In the genomic region with DNA sequence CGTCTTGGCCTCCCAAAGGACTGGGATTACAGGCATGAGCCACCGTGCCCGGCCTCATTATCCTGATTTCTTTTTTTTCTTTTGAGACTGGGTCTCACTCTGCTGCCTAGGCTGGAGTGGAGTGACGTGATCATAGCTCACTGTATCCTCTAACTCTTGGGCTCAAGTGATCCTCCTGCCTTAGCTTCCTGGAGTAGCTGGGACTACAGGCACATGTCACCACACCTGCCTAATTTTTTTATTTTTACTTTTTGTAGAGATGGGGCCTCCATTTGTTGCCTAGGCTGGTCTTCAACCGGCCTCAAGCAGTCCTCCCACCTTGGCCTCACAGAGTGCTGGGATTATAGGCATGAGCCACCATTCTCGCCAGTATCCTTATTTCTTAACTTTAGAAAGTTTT, we compare ENCODE assay signal across 21 cellular contexts. TPM values are rescaled to one million over a fixed set of nuclear protein-coding genes. Genes with fewer than 3 reads are reported as not detected.
DNase-seq lines count a peak whose midpoint lies in the region; ATAC-seq, FAIRE-seq and TF ChIP-seq lines count a peak whose summit lies in the region.
"Had no signal": no experiment of that assay in that cellular context is flagged by ENCODE, and none has a peak within 500 bp of the region (broad histone marks: within the 10 kb centered on the region; RNA-seq: fewer than 3 reads in every experiment).

No MANE protein-coding gene starts in this region.

- H3K36me3 ChIP-seq in HepG2 (replicated peaks in 1 of 2; ENCODE audit: control insufficient read depth in 1 of 2, insufficient read depth in 2 of 2, low read length in 2 of 2) = peaks cover 0 to 5% of the 10 kb centered on the region in 2 experiments; a peak in 2 of 5 replicates
- H3K36me3 ChIP-seq in right lobe of liver = peaks cover 0 to 4% (median 0%) of the 10 kb centered on the region in 4 donors
- no peaks in the 10 kb centered on the region for H3K36me3 ChIP-seq in upper lobe of right lung
- H3K36me3 ChIP-seq: brain microvascular endothelial cell, prostate gland, thyroid gland had no signal

- peaks cover 8% of the 10 kb centered on the region for H3K79me1 ChIP-seq in H9 (ENCODE audit: insufficient read depth, low read depth, low read length, poor library complexity, severe bottlenecking)

- H3K23me2 ChIP-seq in H9 (ENCODE audit: insufficient read length, low read depth, low read length, poor library complexity, severe bottlenecking) = peaks cover 15% of the 10 kb centered on the region

- in situ Hi-C loops in HepG2 (cut with HindIII; ENCODE audit: extremely low pct_ligation_motif_present, low pct_unique_long_range_greater_than_20kb) = loop anchor here (10.0 kb wide), 1 partner anchor 48 kb away; no protein-coding TSS in a partner anchor

- peaks cover 80% of the 10 kb centered on the region for H3K79me2 ChIP-seq in HepG2 (ENCODE audit: insufficient read depth, low read length)
- H3K79me2 ChIP-seq in H9 (ENCODE audit: insufficient read depth, low read length) = peaks cover 21% of the 10 kb centered on the region; the same call in 1 of the 2 replicates

- H4K91ac ChIP-seq in H9 (ENCODE audit: insufficient read length, low read depth, low read length) = no peak overlapping the region

- H3K9ac ChIP-seq in HepG2 (ENCODE audit: insufficient read depth, low read depth, low read length) = peak overlapping the region; percentile 14; the same call in 1 of the 2 replicates
- H3K9ac ChIP-seq in H9 (ENCODE audit: extremely low read depth, insufficient read length, low read length) = no peak overlapping the region

- peaks cover 32% of the 10 kb centered on the region for H3K36me3 Mint-ChIP-seq in activated CD8-positive, alpha-beta T cell treated with anti-CD3 and anti-CD28 coated beads, Interleukin-2, amount 10 ng/mL, durations not matched to agents 7 days and 5 days (ENCODE audit: low read depth)
- H3K36me3 Mint-ChIP-seq in natural killer cell = no peaks in the 10 kb centered on the region
- peaks cover 0 to 3% (median 0%) of the 10 kb centered on the region in 3 experiments; a peak in 3 of 7 replicates for H3K36me3 Mint-ChIP-seq in H9 (ENCODE audit: insufficient read depth in 1 of 3, low read depth in 3 of 3)

- no peaks in the 10 kb centered on the region; a peak in 1 of 5 replicates for H3K27me3 ChIP-seq in HepG2 (ENCODE audit: control insufficient read depth in 1 of 2, insufficient read depth in 2 of 2, low read length in 2 of 2)
- H3K27me3 ChIP-seq in right lobe of liver = no peaks in the 10 kb centered on the region
- no peaks in the 10 kb centered on the region for H3K27me3 ChIP-seq in upper lobe of right lung
- H3K27me3 ChIP-seq in H9 (ENCODE audit: insufficient read depth, low read length) = no peaks in the 10 kb centered on the region
- H3K27me3 ChIP-seq: brain microvascular endothelial cell, thyroid gland had no signal

- peaks cover 46% of the 10 kb centered on the region for H3K4me1 Mint-ChIP-seq in activated CD8-positive, alpha-beta T cell treated with anti-CD3 and anti-CD28 coated beads, Interleukin-2, amount 10 ng/mL, durations not matched to agents 7 days and 5 days (ENCODE audit: low read depth)
- H3K4me1 Mint-ChIP-seq in natural killer cell (peaks cover 57 to 60% of the 10 kb centered on the region in 2 donors), H9 (peaks cover 18 to 23% of the 10 kb centered on the region in 2 experiments)

- H3K4me1 ChIP-seq in HepG2 (ENCODE audit: insufficient read depth, low read length) = peaks cover 68% of the 10 kb centered on the region
- peaks cover 0 to 31% (median 4%) of the 10 kb centered on the region in 4 donors for H3K4me1 ChIP-seq in right lobe of liver
- peaks cover 39% of the 10 kb centered on the region for H3K4me1 ChIP-seq in upper lobe of right lung
- peaks cover 3% of the 10 kb centered on the region for H3K4me1 ChIP-seq in H9 (ENCODE audit: insufficient read depth, low read length)
- H3K4me1 ChIP-seq: prostate gland had no signal

- H3K4me3 Mint-ChIP-seq in activated CD8-positive, alpha-beta T cell treated with anti-CD3 and anti-CD28 coated beads, Interleukin-2, amount 10 ng/mL, durations not matched to agents 7 days and 5 days = peak overlapping the region; percentile 50
- H3K4me3 Mint-ChIP-seq in natural killer cell (peak overlapping the region; percentile 77), H9 (0 out of 5 replicates have a peak overlapping the region, but pooled peaks of 1 of the 2 experiments have one; percentile 14)

- H2AFZ ChIP-seq in HepG2 (ENCODE audit: low read length) (no peak overlapping the region), H9 (ENCODE audit: low read length) (no peak overlapping the region)

- H3K27ac ChIP-seq in HepG2 (ENCODE audit: extremely low read length, insufficient read depth, low read length) (peak overlapping the region; percentile 11), right lobe of liver (no peak overlapping the region), upper lobe of right lung (no peak overlapping the region), H9 (ENCODE audit: insufficient read length, low read depth, low read length) (no peak overlapping the region)
- H3K27ac ChIP-seq: brain microvascular endothelial cell, RWPE1, thyroid gland had no signal

- H3K27ac Mint-ChIP-seq in activated CD8-positive, alpha-beta T cell treated with anti-CD3 and anti-CD28 coated beads, Interleukin-2, amount 10 ng/mL, durations not matched to agents 7 days and 5 days = no peak overlapping the region
- H3K27ac Mint-ChIP-seq in natural killer cell = peak overlapping the region; percentile 69 to 78
- no peak overlapping the region; a peak in 1 of 7 replicates for H3K27ac Mint-ChIP-seq in H9
- H3K27ac Mint-ChIP-seq: activated T-helper 2 cell treated with anti-CD3 and anti-CD28 coated beads, Interferon-gamma antibody, Interleukin-2, Interleukin-4, amounts not matched to agents 10 μg/mL and 5 μg/mL and 100 μg/mL, durations not matched to agents 14 hours and 24 hours and 36 hours had no signal

- TF ChIP-seq POLR2A in HepG2 (IDR thresholded peaks at IDR 0.05; ENCODE audit: insufficient read depth in 1 of 2, low read depth in 2 of 2, low read length in 2 of 2) (no peak), right lobe of liver (IDR thresholded peaks at IDR 0.05) (no peak)

- no peak overlapping the region for H3K4ac ChIP-seq in H9 (ENCODE audit: low read depth, low read length)

- no peak overlapping the region for H2BK5ac ChIP-seq in H9 (ENCODE audit: insufficient read length, low read length)

- no peak overlapping the region for H3K23ac ChIP-seq in H9 (ENCODE audit: insufficient read length, low read depth, low read length)

- no TSS peak for BruUV-seq in HepG2 (replicated peaks; lab: Mats Ljungman, UMichigan)

- intact Hi-C loops in HepG2 (cut with micrococcal nuclease; ENCODE audit: unreplicated experiment) = no loop called here
- intact Hi-C loops in right lobe of liver (cut with DNase I) = no loop called here
- intact Hi-C loops in natural killer cell (cut with micrococcal nuclease) = loop anchor here (5.0 kb wide), 1 partner anchor 111 kb away; a partner anchor contains a TSS
- intact Hi-C loops in upper lobe of right lung (cut with DNase I) = no loop called here

- no peaks in the 10 kb centered on the region for H3K27me3 Mint-ChIP-seq in activated CD8-positive, alpha-beta T cell treated with anti-CD3 and anti-CD28 coated beads, Interleukin-2, amount 10 ng/mL, durations not matched to agents 7 days and 5 days (ENCODE audit: low read depth)
- H3K27me3 Mint-ChIP-seq in natural killer cell (ENCODE audit: low read depth in 2 of 2) = no peaks in the 10 kb centered on the region
- peaks cover 3% of the 10 kb centered on the region; the same call in 1 of the 2 replicates for H3K27me3 Mint-ChIP-seq in H9 (ENCODE audit: low read depth)

- CTCF ChIA-PET in HepG2 (lab: Yijun Ruan, JAX; ENCODE audit: low intra/inter-chr PET ratio, low total read pairs) = no interaction called here
- CTCF ChIA-PET in activated CD8-positive, alpha-beta T cell treated with anti-CD3 and anti-CD28 coated beads, Interleukin-2, amount 10 ng/mL, durations not matched to agents 7 days and 5 days (lab: Charles Lee) = interaction anchor here (1.2 to 3.9 kb wide), 4 partner anchors 11 to 132 kb away, joined by 3 to 31 read pairs (median 16); a partner anchor contains a TSS

- H2AK5ac ChIP-seq in H9 (ENCODE audit: insufficient read length, low read length) = no peak overlapping the region

- no peak overlapping the region for H3T11ph ChIP-seq in H9 (ENCODE audit: low read length)

- H2BK15ac ChIP-seq in H9 (ENCODE audit: low read depth, low read length) = no peak overlapping the region

- H3K56ac ChIP-seq in H9 (ENCODE audit: insufficient read length, low read depth, low read length) = no peak overlapping the region

- H3K9me3 Mint-ChIP-seq in activated CD8-positive, alpha-beta T cell treated with anti-CD3 and anti-CD28 coated beads, Interleukin-2, amount 10 ng/mL, durations not matched to agents 7 days and 5 days (ENCODE audit: insufficient read depth) = no peaks in the 10 kb centered on the region
- H3K9me3 Mint-ChIP-seq in natural killer cell (no peaks in the 10 kb centered on the region), H9 (no peaks in the 10 kb centered on the region; a peak in 1 of 5 replicates)
- H3K9me3 Mint-ChIP-seq: activated T-helper 2 cell treated with anti-CD3 and anti-CD28 coated beads, Interferon-gamma antibody, Interleukin-2, Interleukin-4, amounts not matched to agents 10 μg/mL and 5 μg/mL and 100 μg/mL, durations not matched to agents 14 hours and 24 hours and 36 hours had no signal

- 83% methylated on average over 6 of the region's 6 CpGs for WGBS in HepG2 (ENCODE audit: low lambda C conversion rate)
- WGBS in right lobe of liver (ENCODE audit: insufficient coverage, low coverage, low lambda C conversion rate, missing lambda C conversion rate) = 88% methylated on average over 4 of the region's 6 CpGs
- WGBS in H9 (ENCODE audit: extremely low coverage, insufficient read length, low lambda C conversion rate) = no CpG with 5 or more reads among the region's 6 CpGs

- TF ChIP-seq CTCF in HepG2 (CRISPR knock-in tag; IDR thresholded peaks at IDR 0.05) (no peak), right lobe of liver (IDR thresholded peaks at IDR 0.05) (no peak), natural killer cell (IDR thresholded peaks at IDR 0.05) (no peak), upper lobe of right lung (IDR thresholded peaks at IDR 0.05) (no peak), H9 (conservative IDR thresholded peaks at IDR 0.05) (no peak)

- no peak overlapping the region for H4K8ac ChIP-seq in H9 (replicated peaks; ENCODE audit: insufficient read length, low read depth, low read length)

- H4K5ac ChIP-seq in H9 (ENCODE audit: insufficient read length, low read depth, low read length) = no peak overlapping the region

- no peak overlapping the region for H2BK20ac ChIP-seq in H9 (ENCODE audit: low read depth, low read length, poor library complexity, severe bottlenecking)

- no peak for ATAC-seq in HepG2
- ATAC-seq in right lobe of liver = no peak
- no peak for ATAC-seq in activated CD8-positive, alpha-beta T cell treated with anti-CD3 and anti-CD28 coated beads, Interleukin-2, amount 10 ng/mL, durations not matched to agents 7 days and 5 days
- ATAC-seq in natural killer cell = no peak
- no peak for ATAC-seq in upper lobe of right lung
- no peak for ATAC-seq in GM18498 (IDR thresholded peaks at IDR 0.05; ENCODE audit: unreplicated experiment)
- ATAC-seq: mucosa of descending colon had no signal

- H3K4me2 ChIP-seq in HepG2 (ENCODE audit: low read depth, low read length) = peak overlapping the region; percentile 49
- no peak overlapping the region for H3K4me2 ChIP-seq in H9 (ENCODE audit: insufficient read depth, insufficient read length, low read length)

- no peaks in the 10 kb centered on the region for H3K9me3 ChIP-seq in HepG2 (ENCODE audit: low read length)
- H3K9me3 ChIP-seq in right lobe of liver = no peaks in the 10 kb centered on the region
- no peaks in the 10 kb centered on the region for H3K9me3 ChIP-seq in upper lobe of right lung
- no peaks in the 10 kb centered on the region for H3K9me3 ChIP-seq in H9 (ENCODE audit: control insufficient read depth, low read depth, low read length)
- H3K9me3 ChIP-seq: mucosa of descending colon, prostate gland, thyroid gland had no signal

- POLR2A ChIA-PET in HepG2 (lab: Yijun Ruan, JAX) = interaction anchor here (1.3 kb wide), 1 partner anchor 10 kb away, joined by 5 read pairs; no protein-coding TSS in a partner anchor
- POLR2A ChIA-PET in activated CD8-positive, alpha-beta T cell treated with anti-CD3 and anti-CD28 coated beads, Interleukin-2, amount 10 ng/mL, durations not matched to agents 7 days and 5 days (lab: Charles Lee) = no interaction called here

- no peak overlapping the region for H3K14ac ChIP-seq in H9 (ENCODE audit: insufficient read depth, low read length)

- peaks cover 22% of the 10 kb centered on the region for H4K20me1 ChIP-seq in HepG2 (ENCODE audit: insufficient read depth, low read length)
- peaks cover 3% of the 10 kb centered on the region for H4K20me1 ChIP-seq in H9 (ENCODE audit: control insufficient read depth, insufficient read depth, insufficient read length)

- TF ChIP-seq EP300 in HepG2 (IDR thresholded peaks at IDR 0.05; ENCODE audit: low read depth in 2 of 2, low read length in 2 of 2) = no peak
- TF ChIP-seq EP300 in HepG2 (CRISPR knock-in tag; IDR thresholded peaks at IDR 0.05; ENCODE audit: borderline replicate concordance) = no peak

- TF ChIP-seq RAD21 in HepG2 (CRISPR knock-in tag; IDR thresholded peaks at IDR 0.05) = no peak

- H3K4me3 ChIP-seq in HepG2 (replicated peaks in 1 of 3; ENCODE audit: insufficient read depth in 1 of 3, low read depth in 2 of 3, low read length in 3 of 3) = peak overlapping the region in 2 of 3 experiments; percentile 8 to 17; a peak in 1 of 6 replicates
- H3K4me3 ChIP-seq in right lobe of liver = no peak overlapping the region
- no peak overlapping the region for H3K4me3 ChIP-seq in upper lobe of right lung
- H3K4me3 ChIP-seq: mucosa of descending colon, prostate gland, thyroid gland had no signal

- no peak for FAIRE-seq in HepG2 (lab: Jason Lieb, UNC)
- FAIRE-seq: H54 had no signal

- no peak overlapping the region for H3K18ac ChIP-seq in H9 (ENCODE audit: insufficient read length, low read depth, low read length)

- H2BK12ac ChIP-seq in H9 (ENCODE audit: insufficient read length, low read depth, low read length) = no peak overlapping the region

- H2BK120ac ChIP-seq in H9 (ENCODE audit: low read depth, low read length, poor library complexity, severe bottlenecking) = no peak overlapping the region

- DNase-seq in HepG2 (ENCODE audit: low spot score) = no peak
- DNase-seq in right lobe of liver = no peak
- DNase-seq in activated CD8-positive, alpha-beta T cell treated with anti-CD3 and anti-CD28 coated beads, Interleukin-2, amount 10 ng/mL, durations not matched to agents 7 days and 5 days = no peak
- DNase-seq in natural killer cell = no peak
- no peak for DNase-seq in upper lobe of right lung
- no peak for DNase-seq in H9
- no peak for DNase-seq in NCI-H2196 treated with DMSO at 0.1 percent for 48 hours (lab: John Stamatoyannopoulos, UW; ENCODE audit: unreplicated experiment)
- DNase-seq: activated CD4-positive, CD25-positive, alpha-beta regulatory T cell treated with anti-CD3 and anti-CD28 coated beads, Interleukin-2, amount 50 U/mL, for 72 hours; brain microvascular endothelial cell; DMS79 treated with DMSO at 0.1 percent for 48 hours; hippocampal formation; mucosa of descending colon; NCI-H1092 treated with DMSO at 0.1 percent for 48 hours; stimulated activated CD4-positive, alpha-beta T cell treated with anti-CD3 and anti-CD28 coated beads, Interleukin-15, amount 100 ng/mL, for 24 hours; SW 1271; thyroid gland had no signal

RNA-seq across cellular contexts. Expression of a gene that starts 3.5 kb away (rescaled TPM):
- total RNA-seq in HepG2 (2016; rRNA removed; fragmentation: Illumina TruSeq; extraction: Trizol) (32.8 and 36.0 TPM in 2 replicates), right lobe of liver (10 to 100 TPM in 1 of 6 experiments, 1 to 10 TPM in 5; 7.2 to 13.2 (median 9.3) TPM), natural killer cell (10 to 100 TPM; 37.5 to 48.7 (median 44.4) TPM), upper lobe of right lung (13.3 TPM), H9 (2021) (12.4 and 13.0 TPM in 2 replicates)
- total RNA-seq in HepG2 (2016; cell fraction: cytosol; rRNA removed; fragmentation: Illumina TruSeq; extraction: Trizol; ENCODE audit: low read depth) = 2.9 and 4.3 TPM in 2 replicates
- total RNA-seq in HepG2 (2016; cell fraction: insoluble cytoplasmic fraction; rRNA removed; fragmentation: Illumina TruSeq; extraction: Trizol) = 32.0 and 35.5 TPM in 2 replicates
- 13.6 and 15.7 TPM in 2 replicates for total RNA-seq in HepG2 (2016; cell fraction: membrane; rRNA removed; fragmentation: Illumina TruSeq; extraction: Trizol)
- total RNA-seq in HepG2 (2016; cell fraction: nucleus; rRNA removed; fragmentation: Illumina TruSeq; extraction: Trizol) = 27.7 and 32.7 TPM in 2 replicates
- 12.0 and 15.0 TPM in 2 replicates for polyA plus RNA-seq in HepG2 (2011; rRNA removed)
- polyA plus RNA-seq in HepG2 (2011; cell fraction: cytosol; rRNA removed) = 6.2 and 9.6 TPM in 2 replicates
- polyA plus RNA-seq in HepG2 (2011; cell fraction: nucleus; rRNA removed) = 7.0 and 7.5 TPM in 2 replicates
- 12.9 and 15.1 TPM in 2 replicates for polyA plus RNA-seq in HepG2 (2012)
- polyA plus RNA-seq in HepG2 (2016; cell fraction: cytosol; fragmentation: Illumina TruSeq; extraction: Trizol; ENCODE audit: low read depth) = 0.93 and 0.94 TPM in 2 replicates
- 29.7 and 32.3 TPM in 2 replicates for polyA plus RNA-seq in HepG2 (2016; cell fraction: insoluble cytoplasmic fraction; fragmentation: Illumina TruSeq; extraction: Trizol; ENCODE audit: low read depth)
- 5.3 and 6.4 TPM in 2 replicates for polyA plus RNA-seq in HepG2 (2016; cell fraction: membrane; fragmentation: Illumina TruSeq; extraction: Trizol; ENCODE audit: low read depth)
- polyA plus RNA-seq in HepG2 (2016; cell fraction: nucleus; fragmentation: Illumina TruSeq; extraction: Trizol; ENCODE audit: insufficient read depth, low read depth) = 32.1 and 32.7 TPM in 2 replicates
- 11.8 and 15.0 TPM in 2 replicates for polyA minus RNA-seq in HepG2 (2011; rRNA and poly(A)+ RNA removed; ENCODE audit: low replicate concordance)
- 21.1 and 22.3 TPM in 2 replicates for polyA minus RNA-seq in HepG2 (2011; cell fraction: cytosol; rRNA and poly(A)+ RNA removed)
- 33.9 and 35.8 TPM in 2 replicates for polyA minus RNA-seq in HepG2 (2011; cell fraction: nucleus; rRNA and poly(A)+ RNA removed)
- 10 to 100 TPM; 17.3 to 18.0 TPM for total RNA-seq in activated CD8-positive, alpha-beta T cell treated with anti-CD3 and anti-CD28 coated beads, Interleukin-2, amount 10 ng/mL, durations not matched to agents 7 days and 5 days

Comparison
In these comparisons a context has a peak if more than half of its experiments do, and no peak if none do; other contexts are left out.
1. H3K4me3 ChIP-seq: peak in HepG2 (2 of 3); none in right lobe of liver (0 of 3) and upper lobe of right lung (single experiment).
2. H3K27ac Mint-ChIP-seq: peak in natural killer cell (2 of 2); none in activated CD8-positive, alpha-beta T cell treated with anti-CD3 and anti-CD28 coated beads, Interleukin-2, amount 10 ng/mL, durations not matched to agents 7 days and 5 days (single experiment) and H9 (0 of 3).